ENCODE assay signal across 16 cellular contexts in genomic region chr9:79131876-79132377, GRCh38.
"Had no signal": no experiment of that assay in that cellular context is flagged by ENCODE, and none has a peak within 500 bp of the region (broad histone marks: within the 10 kb centered on the region; RNA-seq: fewer than 3 reads in every experiment).

No MANE protein-coding gene starts in this region.

- ATAC-seq: activated naive CD4-positive, alpha-beta T cell treated with anti-CD3 and anti-CD28 coated beads, Interleukin-2, amount 50 U/mL, for 72 hours; activated T-cell treated with anti-CD3 and anti-CD28 coated beads, Interleukin-2, amount 50 U/mL, for 72 hours; effector memory CD8-positive, alpha-beta T cell; left lobe of liver; psoas muscle; right cardiac atrium; T-cell had no signal

- H3K4me1 Mint-ChIP-seq: T-cell had no signal

- DNase-seq: activated CD4-positive, CD25-positive, alpha-beta regulatory T cell treated with anti-CD3 and anti-CD28 coated beads, Interleukin-2, amount 50 U/mL, for 72 hours; activated effector memory CD4-positive, alpha-beta T cell treated with anti-CD3 and anti-CD28 coated beads, Interleukin-2, amount 50 U/mL, for 16 hours; activated T-cell treated with anti-CD3 and anti-CD28 coated beads, Interleukin-2, amount 50 U/mL, for 72 hours; amniotic stem cell; effector memory CD8-positive, alpha-beta T cell; foreskin fibroblast; hippocampal formation; kidney; psoas muscle; right cardiac atrium; stomach; T-cell; T-helper 9 cell had no signal

- H3K9me3 ChIP-seq: psoas muscle, stomach had no signal

- H3K27me3 ChIP-seq: stomach had no signal

- H3K27ac ChIP-seq: psoas muscle, stomach had no signal

- H3K9me3 Mint-ChIP-seq: activated naive CD4-positive, alpha-beta T cell treated with anti-CD3 and anti-CD28 coated beads, Interleukin-2, amount 50 U/mL, for 72 hours; activated T-cell treated with anti-CD3 and anti-CD28 coated beads, Interleukin-2, amount 50 U/mL, for 72 hours; effector memory CD8-positive, alpha-beta T cell; T-cell; type B pancreatic cell had no signal

- H3K4me1 ChIP-seq: psoas muscle had no signal

- H3K27ac Mint-ChIP-seq: activated naive CD4-positive, alpha-beta T cell treated with anti-CD3 and anti-CD28 coated beads, Interleukin-2, amount 50 U/mL, for 72 hours; activated T-cell treated with anti-CD3 and anti-CD28 coated beads, Interleukin-2, amount 50 U/mL, for 72 hours; effector memory CD8-positive, alpha-beta T cell; T-cell; type B pancreatic cell had no signal

- H3K27me3 Mint-ChIP-seq: effector memory CD8-positive, alpha-beta T cell; T-cell had no signal

- H3K36me3 ChIP-seq: stomach had no signal

- H3K4me3 Mint-ChIP-seq: activated T-cell treated with anti-CD3 and anti-CD28 coated beads, Interleukin-2, amount 50 U/mL, for 72 hours; effector memory CD8-positive, alpha-beta T cell; T-cell; type B pancreatic cell had no signal

- H3K36me3 Mint-ChIP-seq: activated naive CD4-positive, alpha-beta T cell treated with anti-CD3 and anti-CD28 coated beads, Interleukin-2, amount 50 U/mL, for 72 hours; T-cell; type B pancreatic cell had no signal

- H3K4me3 ChIP-seq: psoas muscle, stomach had no signal

- FAIRE-seq: kidney had no signal
